ENCODE assay signal across 8 cellular contexts in genomic region chr22:26367402-26368245, GRCh38.
DNase-seq lines count a peak whose midpoint lies in the region; ATAC-seq and TF ChIP-seq lines count a peak whose summit lies in the region.

No MANE protein-coding gene starts in this region.

- H3K4me1 Mint-ChIP-seq in T-cell = peaks cover 1 to 6% (median 2%) of the 10 kb centered on the region in 3 donors

- no peak for TF ChIP-seq EP300 in Ishikawa (IDR thresholded peaks at IDR 0.05; ENCODE audit: borderline replicate concordance)

- no peak overlapping the region for H3K27ac ChIP-seq in adrenal gland

- H3K4me1 ChIP-seq in adrenal gland (replicated peaks in 1 of 2) = no peaks in the 10 kb centered on the region

- H3K36me3 Mint-ChIP-seq in T-cell = no peaks in the 10 kb centered on the region

- ATAC-seq in T-cell (replicated peaks in 1 of 4) = peak; percentile 64 to 77 (median 68)
- no peak for ATAC-seq in GM21619 (IDR thresholded peaks at IDR 0.05; ENCODE audit: unreplicated experiment)
- no peak for ATAC-seq in GM21381 (IDR thresholded peaks at IDR 0.05; ENCODE audit: unreplicated experiment)

- no peak overlapping the region for H3K4me3 Mint-ChIP-seq in T-cell

- no peaks in the 10 kb centered on the region for H3K36me3 ChIP-seq in adrenal gland (replicated peaks in 1 of 2)

- POLR2A ChIA-PET in T-cell (lab: Charles Lee) = interaction anchor here in 1 of 2 donors (0.6 kb wide), 1 partner anchor 21 kb away, joined by 5 read pairs; no protein-coding TSS in a partner anchor

- no peak overlapping the region for H3K4me3 ChIP-seq in adrenal gland

- CTCF ChIA-PET in T-cell (lab: Charles Lee) = interaction anchor here (0.5 to 1.7 kb wide), 3 partner anchors 48 to 939 kb away, joined by 3 to 4 read pairs (median 4); no protein-coding TSS in a partner anchor

- no peaks in the 10 kb centered on the region for H3K9me3 ChIP-seq in adrenal gland (replicated peaks in 1 of 3)

- DNase-seq in DMS153 (lab: John Stamatoyannopoulos, UW) (peak; percentile 4), T-cell (peak; percentile 5 to 67 (median 50)), adrenal gland (peak in 5 of 7 donors; percentile 26 to 62 (median 48)), iPS-NIHi7 (ENCODE audit: extremely low spot score) (peak; percentile 60)
- DNase-seq in stimulated activated CD4-positive, alpha-beta T cell treated with anti-CD3 and anti-CD28 coated beads, Interleukin-4, amount 100 ng/mL, for 24 hours = peak; percentile 69

- TF ChIP-seq RAD21 in Ishikawa (IDR thresholded peaks at IDR 0.05; ENCODE audit: low read depth) = peak; percentile 41; the same call in 1 of the 2 replicates

- intact Hi-C loops in adrenal gland (cut with DNase I) = no loop called here

- peaks cover 15 to 22% of the 10 kb centered on the region in 2 donors for H3K27me3 Mint-ChIP-seq in T-cell

- no peak overlapping the region for H3K27ac Mint-ChIP-seq in T-cell

- TF ChIP-seq CTCF in adrenal gland (IDR thresholded peaks at IDR 0.05) = peak; percentile 53 to 73 (median 60)

- 40 to 42% (median 41%) methylated on average over 19 of the region's 19 CpGs for WGBS in adrenal gland, 4 donors

- H3K9me3 Mint-ChIP-seq in T-cell = no peaks in the 10 kb centered on the region

- H3K27me3 ChIP-seq in adrenal gland = peaks cover 4% of the 10 kb centered on the region

- TF ChIP-seq POLR2A in adrenal gland (IDR thresholded peaks at IDR 0.05) = no peak

TF ChIP-seq in Ishikawa, 13 proteins besides CTCF, POLR2A, EP300 and RAD21:
- TF ChIP-seq REST (IDR thresholded peaks at IDR 0.05; ENCODE audit: low read depth) (no peak), EGR1 (IDR thresholded peaks at IDR 0.05) (0 out of 2 replicates have a peak, but pooled peaks have one; percentile 35)

Comparison
In these comparisons a context has a peak if more than half of its experiments do, and no peak if none do; other contexts are left out.
1. DNase-seq: peak in every context shown above with its lines; median percentile 69 in stimulated activated CD4-positive, alpha-beta T cell treated with anti-CD3 and anti-CD28 coated beads, Interleukin-4, amount 100 ng/mL, for 24 hours; 60 in iPS-NIHi7; 50 in T-cell; 48 in adrenal gland; 4 in DMS153.
2. ATAC-seq: peak in T-cell (4 of 4); none in GM21619 (single experiment) and GM21381 (single experiment).